In the genomic region with DNA sequence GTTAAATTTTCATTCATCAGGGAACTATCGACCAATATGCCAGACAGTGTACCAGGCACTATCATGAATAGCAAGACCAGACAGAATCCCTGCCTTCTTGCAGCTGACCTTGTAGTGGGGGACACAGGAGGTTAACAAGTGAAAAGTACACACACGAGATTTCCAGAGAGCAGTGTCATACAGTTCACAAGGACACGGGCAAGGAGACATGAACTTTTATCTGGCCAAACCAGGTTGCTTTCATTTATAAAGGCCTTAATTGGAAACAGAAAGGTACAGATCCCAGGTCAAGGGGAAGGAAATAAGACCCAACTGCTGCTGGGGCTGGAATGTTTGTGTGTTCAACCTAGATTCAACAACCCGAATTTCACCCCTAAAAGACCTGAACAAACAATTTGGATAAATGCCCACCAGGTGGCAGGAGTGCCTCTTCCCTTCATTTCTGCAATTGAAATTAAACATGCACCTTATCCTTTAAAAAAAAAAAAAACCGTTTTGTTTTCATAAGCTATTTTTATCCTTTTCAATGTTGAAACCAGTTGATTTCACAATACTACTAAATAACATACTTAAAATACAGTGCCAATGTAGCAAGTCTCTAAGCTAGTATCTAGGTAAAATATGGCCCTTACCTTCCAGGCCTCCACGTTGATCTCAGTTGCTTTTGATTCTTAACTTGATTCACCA, we compare ENCODE assay signal across 8 cellular contexts.
A peak's percentile ranks its signal among the peaks of the same experiment; 100 is the strongest.
DNase-seq lines count a peak whose midpoint lies in the region; ATAC-seq, FAIRE-seq and TF ChIP-seq lines count a peak whose summit lies in the region.

No MANE protein-coding gene starts in this region.

- intact Hi-C loops in K562 (cut with micrococcal nuclease): loop anchor here (1.0 kb wide), 1 partner anchor 404 kb away; no protein-coding TSS in a partner anchor

- H3K79me2 ChIP-seq in K562 (ENCODE audit: control insufficient read depth, insufficient read depth, low read length): no peaks in the 10 kb centered on the region

- H3K27ac Mint-ChIP-seq in immature natural killer cell: no peak overlapping the region

- peaks cover 2 to 3% (median 2%) of the 10 kb centered on the region in 3 donors for H3K27me3 Mint-ChIP-seq in immature natural killer cell (ENCODE audit: low read depth in 3 of 3)

- no peaks in the 10 kb centered on the region for H4K20me1 ChIP-seq in K562 (replicated peaks; ENCODE audit: control insufficient read depth, insufficient read depth, low read length)

- H3K4me1 Mint-ChIP-seq in immature natural killer cell: no peaks in the 10 kb centered on the region

- no peak overlapping the region for H3K9ac ChIP-seq in K562 (ENCODE audit: insufficient read depth in 1 of 2, low read depth in 2 of 2, low read length in 2 of 2)

- in situ Hi-C loops in K562 (cut with MboI): loop anchor here (5.0 kb wide), 1 partner anchor 223 kb away; no protein-coding TSS in a partner anchor

- peak overlapping the region; percentile 76 for H2AFZ ChIP-seq in K562 (ENCODE audit: low read depth, low read length)

- FAIRE-seq in K562 (lab: Jason Lieb, UNC): peak; percentile 85

- no peaks in the 10 kb centered on the region for H3K9me1 ChIP-seq in K562 (ENCODE audit: control insufficient read depth, insufficient read depth, low read length)

- 0 out of 2 replicates have a peak, but pooled peaks cover 2% of the 10 kb centered on the region for H3K9me3 ChIP-seq in K562 (replicated peaks; ENCODE audit: control insufficient read depth, insufficient read depth, low read depth, low read length)

- no peak for TF ChIP-seq EP300 in K562 (IDR thresholded peaks at IDR 0.05; ENCODE audit: low read length)

- H3K27ac ChIP-seq in K562 (ENCODE audit: extremely low read depth, low read depth, low read length): no peak overlapping the region

- TF ChIP-seq POLR2A in K562 (conservative IDR thresholded peaks at IDR 0.05): no peak

- CTCF ChIA-PET in K562 (lab: Yijun Ruan, JAX; ENCODE audit: low intra/inter-chr PET ratio): interaction anchor here (0.6 to 4.1 kb wide), 7 partner anchors 213 to 1825 kb away, joined by 3 to 59 read pairs (median 6); no protein-coding TSS in a partner anchor

- TF ChIP-seq CTCF in K562 (IDR thresholded peaks at IDR 0.05 in 2 of 3, conservative IDR thresholded peaks at IDR 0.05 in 1 of 3; ENCODE audit: insufficient read depth in 2 of 3, low read depth in 1 of 3, low read length in 3 of 3): peak; percentile 59 to 75 (median 61); a peak in 5 of 6 replicates

- BruUV-seq in K562 (replicated peaks; lab: Mats Ljungman, UMichigan): no TSS peak

- no peak overlapping the region for H3K4me2 ChIP-seq in K562 (ENCODE audit: insufficient read depth, low read length)

- H3K4me3 Mint-ChIP-seq in immature natural killer cell: no peak overlapping the region

- no peaks in the 10 kb centered on the region for H3K9me3 Mint-ChIP-seq in immature natural killer cell

- no peaks in the 10 kb centered on the region; a peak in 1 of 5 replicates for H3K27me3 ChIP-seq in K562 (ENCODE audit: control insufficient read depth in 2 of 2, insufficient read depth in 2 of 2, low read length in 2 of 2)

- no peaks in the 10 kb centered on the region for H3K36me3 ChIP-seq in K562 (ENCODE audit: control insufficient read depth, insufficient read depth, low read length)

- no peaks in the 10 kb centered on the region; a peak in 1 of 5 replicates for H3K4me1 ChIP-seq in K562 (replicated peaks in 1 of 2; ENCODE audit: control insufficient read depth in 2 of 2, insufficient read depth in 2 of 2, low read length in 2 of 2)

- H3K36me3 Mint-ChIP-seq in immature natural killer cell: no peaks in the 10 kb centered on the region

- H3K4me3 ChIP-seq in K562: no peak overlapping the region

- peak; percentile 51 for DNase-seq in EL
- DNase-seq in Kasumi-1 (lab: John Stamatoyannopoulos, UW): peak; percentile 36 to 50
- peak; percentile 38 for DNase-seq in SK-N-DZ (ENCODE audit: low spot score)
- DNase-seq in K562 (ENCODE audit: extremely low read depth in 1 of 4, low spot score in 3 of 4): peak; percentile 56 to 63 (median 57)
- peak; percentile 32 to 46 (median 35) for DNase-seq in immature natural killer cell
- peak in 3 of 4 experiments; percentile 10 to 17 (median 13) for DNase-seq in stimulated activated CD4-positive, alpha-beta T cell treated with anti-CD3 and anti-CD28 coated beads, Interleukin-1b, Interleukin-23, amount 100 ng/mL, for 24 hours (ENCODE audit: low read depth in 4 of 4, low spot score in 1 of 4)

- 24% methylated on average over 6 of the region's 6 CpGs for WGBS in K562 (ENCODE audit: insufficient coverage, low coverage, missing lambda C conversion rate)

- ATAC-seq in K562: peak; percentile 42; the same call in 1 of the 3 replicates
- ATAC-seq in GM21360 (IDR thresholded peaks at IDR 0.05; ENCODE audit: unreplicated experiment): no peak
- no peak for ATAC-seq in HG02973 (IDR thresholded peaks at IDR 0.05; ENCODE audit: unreplicated experiment)

- POLR2A ChIA-PET in K562 (lab: Yijun Ruan, JAX): interaction anchor here (0.7 kb wide), 1 partner anchor 144 kb away, joined by 4 read pairs; no protein-coding TSS in a partner anchor

- TF ChIP-seq RAD21 in K562 (CRISPR knock-in tag; conservative IDR thresholded peaks at IDR 0.05 in 1 of 2, IDR thresholded peaks at IDR 0.05 in 1 of 2): peak; percentile 61 to 75

TF ChIP-seq in K562, 482 proteins besides CTCF, POLR2A, EP300 and RAD21:
- TF ChIP-seq CEBPG (CRISPR knock-in tag; IDR thresholded peaks at IDR 0.05) (no peak), CEBPG (tag; conservative IDR thresholded peaks at IDR 0.05 in 1 of 2, IDR thresholded peaks at IDR 0.05 in 1 of 2) (peak; percentile 68 to 70), SMC3 (conservative IDR thresholded peaks at IDR 0.05; ENCODE audit: insufficient read depth, low read depth, low read length) (peak; percentile 74), CEBPB (tag; IDR thresholded peaks at IDR 0.05) (peak; percentile 85), HNRNPK (IDR thresholded peaks at IDR 0.05; ENCODE audit: low read depth, low read length, poor library complexity, severe bottlenecking) (no peak), DEAF1 (CRISPR knock-in tag; IDR thresholded peaks at IDR 0.05) (peak; percentile 44), ZNF384 (IDR thresholded peaks at IDR 0.05; ENCODE audit: low read depth, low read length) (peak; percentile 75), HMG20A (CRISPR knock-in tag; conservative IDR thresholded peaks at IDR 0.05) (no peak)
- TF ChIP-seq, protein P1, sequence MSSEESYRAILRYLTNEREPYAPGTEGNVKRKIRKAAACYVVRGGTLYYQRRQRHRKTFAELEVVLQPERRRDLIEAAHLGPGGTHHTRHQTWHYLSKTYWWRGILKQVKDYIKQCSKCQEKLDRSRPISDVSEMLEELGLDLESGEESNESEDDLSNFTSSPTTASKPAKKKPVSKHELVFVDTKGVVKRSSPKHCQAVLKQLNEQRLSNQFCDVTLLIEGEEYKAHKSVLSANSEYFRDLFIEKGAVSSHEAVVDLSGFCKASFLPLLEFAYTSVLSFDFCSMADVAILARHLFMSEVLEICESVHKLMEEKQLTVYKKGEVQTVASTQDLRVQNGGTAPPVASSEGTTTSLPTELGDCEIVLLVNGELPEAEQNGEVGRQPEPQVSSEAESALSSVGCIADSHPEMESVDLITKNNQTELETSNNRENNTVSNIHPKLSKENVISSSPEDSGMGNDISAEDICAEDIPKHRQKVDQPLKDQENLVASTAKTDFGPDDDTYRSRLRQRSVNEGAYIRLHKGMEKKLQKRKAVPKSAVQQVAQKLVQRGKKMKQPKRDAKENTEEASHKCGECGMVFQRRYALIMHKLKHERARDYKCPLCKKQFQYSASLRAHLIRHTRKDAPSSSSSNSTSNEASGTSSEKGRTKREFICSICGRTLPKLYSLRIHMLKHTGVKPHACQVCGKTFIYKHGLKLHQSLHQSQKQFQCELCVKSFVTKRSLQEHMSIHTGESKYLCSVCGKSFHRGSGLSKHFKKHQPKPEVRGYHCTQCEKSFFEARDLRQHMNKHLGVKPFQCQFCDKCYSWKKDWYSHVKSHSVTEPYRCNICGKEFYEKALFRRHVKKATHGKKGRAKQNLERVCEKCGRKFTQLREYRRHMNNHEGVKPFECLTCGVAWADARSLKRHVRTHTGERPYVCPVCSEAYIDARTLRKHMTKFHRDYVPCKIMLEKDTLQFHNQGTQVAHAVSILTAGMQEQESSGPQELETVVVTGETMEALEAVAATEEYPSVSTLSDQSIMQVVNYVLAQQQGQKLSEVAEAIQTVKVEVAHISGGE (CRISPR knock-in tag; IDR thresholded peaks at IDR 0.05): no peak
